Comparison of ENCODE assay signal across 9 cellular contexts in the genomic region with DNA sequence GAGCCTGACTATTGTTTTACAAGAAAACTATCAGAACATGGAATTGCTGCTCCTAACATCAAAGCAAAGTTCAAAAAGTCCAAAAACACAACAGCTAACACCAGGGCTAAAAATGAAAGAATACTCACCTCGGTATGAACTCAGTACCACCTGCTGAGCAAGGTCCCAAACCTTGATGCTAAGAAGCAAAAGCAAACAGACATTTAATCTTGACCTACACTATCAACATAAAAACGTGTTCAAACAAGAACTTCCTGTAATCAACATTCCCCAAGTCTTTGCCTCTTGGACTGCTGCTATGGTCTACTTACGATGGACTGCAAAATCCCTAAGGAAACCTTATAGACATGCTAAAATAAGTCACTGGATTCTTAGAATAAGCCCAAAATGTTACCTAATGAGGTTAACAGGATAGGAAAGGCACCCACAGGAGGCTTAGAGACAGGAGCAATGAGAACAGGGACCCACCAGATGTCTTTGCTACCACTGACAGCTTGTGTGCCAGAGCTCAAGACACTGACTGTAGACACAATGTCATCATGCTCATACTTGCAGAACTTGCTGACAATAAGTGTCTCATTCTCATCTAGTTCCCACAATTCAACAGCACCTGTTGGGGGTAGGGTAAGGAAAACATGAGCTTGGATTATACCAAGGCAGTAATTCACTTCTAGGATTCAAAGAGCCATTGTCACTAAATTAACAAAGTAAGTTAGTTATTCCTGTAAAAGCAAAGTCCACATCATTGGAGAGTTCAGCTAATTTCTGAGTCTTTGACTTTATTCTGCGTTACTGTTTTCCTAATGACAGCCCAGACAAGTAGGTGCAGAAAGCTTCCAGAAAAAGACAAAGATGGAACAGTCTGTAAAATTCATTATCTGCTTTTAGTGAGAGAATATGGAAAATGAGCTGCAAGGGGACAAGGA. TPM values are rescaled to one million over a fixed set of nuclear protein-coding genes. Genes with fewer than 3 reads are reported as not detected.
DNase-seq lines count a peak whose midpoint lies in the region; ATAC-seq and TF ChIP-seq lines count a peak whose summit lies in the region.
"Had no signal": no experiment of that assay in that cellular context is flagged by ENCODE, and none has a peak within 500 bp of the region (broad histone marks: within the 10 kb centered on the region; RNA-seq: fewer than 3 reads in every experiment).

No MANE protein-coding gene starts in this region.

- H3K4me2 ChIP-seq in hepatocyte, result peak overlapping the region; percentile 85

- peak overlapping the region; percentile 40 for H3K4me3 ChIP-seq in hepatocyte

- H3K36me3 ChIP-seq in hepatocyte (replicated peaks; ENCODE audit: insufficient read depth, low read depth), result no peaks in the 10 kb centered on the region

- no peak for TF ChIP-seq CTCF in hepatocyte (IDR thresholded peaks at IDR 0.05; ENCODE audit: poor library complexity)

- no peak overlapping the region for H2AFZ ChIP-seq in hepatocyte

- H3K27ac Mint-ChIP-seq in activated CD4-positive, alpha-beta T cell treated with anti-CD3 and anti-CD28 coated beads, Interleukin-2, amount 10 ng/mL, durations not matched to agents 7 days and 5 days, result peak overlapping the region; percentile 97
- peak overlapping the region; percentile 2 for H3K27ac Mint-ChIP-seq in activated CD8-positive, alpha-beta T cell treated with anti-CD3 and anti-CD28 coated beads, Interleukin-2, amount 10 ng/mL, durations not matched to agents 7 days and 5 days
- H3K27ac Mint-ChIP-seq in stimulated activated effector memory CD8-positive, alpha-beta T cell treated with anti-CD3 and anti-CD28 coated beads, Interleukin-12 subunit alpha, Interleukin-12 subunit beta, amount 100 ng/mL, for 72 hours, result peak overlapping the region; percentile 99

- no peaks in the 10 kb centered on the region for H3K9me3 Mint-ChIP-seq in activated CD4-positive, alpha-beta T cell treated with anti-CD3 and anti-CD28 coated beads, Interleukin-2, amount 10 ng/mL, durations not matched to agents 7 days and 5 days
- no peaks in the 10 kb centered on the region for H3K9me3 Mint-ChIP-seq in activated CD8-positive, alpha-beta T cell treated with anti-CD3 and anti-CD28 coated beads, Interleukin-2, amount 10 ng/mL, durations not matched to agents 7 days and 5 days (ENCODE audit: insufficient read depth)
- no peaks in the 10 kb centered on the region for H3K9me3 Mint-ChIP-seq in stimulated activated effector memory CD8-positive, alpha-beta T cell treated with anti-CD3 and anti-CD28 coated beads, Interleukin-12 subunit alpha, Interleukin-12 subunit beta, amount 100 ng/mL, for 72 hours

- no peak for ATAC-seq in activated CD8-positive, alpha-beta T cell treated with anti-CD3 and anti-CD28 coated beads, Interleukin-2, amount 10 ng/mL, durations not matched to agents 7 days and 5 days
- no peak for ATAC-seq in stimulated activated effector memory CD8-positive, alpha-beta T cell treated with anti-CD3 and anti-CD28 coated beads, Interleukin-12 subunit alpha, Interleukin-12 subunit beta, amount 100 ng/mL, for 72 hours
- ATAC-seq in GM18520 (IDR thresholded peaks at IDR 0.05; ENCODE audit: unreplicated experiment), result no peak

- no peak for DNase-seq in activated CD4-positive, alpha-beta T cell treated with anti-CD3 and anti-CD28 coated beads, Interleukin-2, amount 10 ng/mL, durations not matched to agents 7 days and 5 days
- DNase-seq in activated CD4-positive, alpha-beta T cell treated with anti-CD3 and anti-CD28 coated beads, Interleukin-2, amount 50 U/mL, for 48 hours, result no peak
- DNase-seq in activated CD8-positive, alpha-beta T cell treated with anti-CD3 and anti-CD28 coated beads, Interleukin-2, amount 10 ng/mL, durations not matched to agents 7 days and 5 days, result no peak
- no peak for DNase-seq in hepatocyte (ENCODE audit: low spot score)
- DNase-seq in stimulated activated effector memory CD8-positive, alpha-beta T cell treated with anti-CD3 and anti-CD28 coated beads, Interleukin-12 subunit alpha, Interleukin-12 subunit beta, amount 100 ng/mL, for 72 hours (ENCODE audit: low spot score in 2 of 2), result no peak
- DNase-seq in NCI-H526 (lab: John Stamatoyannopoulos, UW), result no peak
- no peak for DNase-seq in SHP77 (lab: John Stamatoyannopoulos, UW)
- DNase-seq: activated gamma-delta T cell had no signal

- no peaks in the 10 kb centered on the region for H4K20me1 ChIP-seq in hepatocyte (ENCODE audit: insufficient read depth, poor library complexity, severe bottlenecking)

- peaks cover 64% of the 10 kb centered on the region for H3K4me1 Mint-ChIP-seq in activated CD4-positive, alpha-beta T cell treated with anti-CD3 and anti-CD28 coated beads, Interleukin-2, amount 10 ng/mL, durations not matched to agents 7 days and 5 days
- peaks cover 74% of the 10 kb centered on the region for H3K4me1 Mint-ChIP-seq in activated CD8-positive, alpha-beta T cell treated with anti-CD3 and anti-CD28 coated beads, Interleukin-2, amount 10 ng/mL, durations not matched to agents 7 days and 5 days (ENCODE audit: low read depth)
- H3K4me1 Mint-ChIP-seq in stimulated activated effector memory CD8-positive, alpha-beta T cell treated with anti-CD3 and anti-CD28 coated beads, Interleukin-12 subunit alpha, Interleukin-12 subunit beta, amount 100 ng/mL, for 72 hours, result peaks cover 72% of the 10 kb centered on the region

- POLR2A ChIA-PET in activated CD4-positive, alpha-beta T cell treated with anti-CD3 and anti-CD28 coated beads, Interleukin-2, amount 10 ng/mL, durations not matched to agents 7 days and 5 days (lab: Charles Lee), result no interaction called here
- POLR2A ChIA-PET in activated CD8-positive, alpha-beta T cell treated with anti-CD3 and anti-CD28 coated beads, Interleukin-2, amount 10 ng/mL, durations not matched to agents 7 days and 5 days (lab: Charles Lee), result interaction anchor here (0.6 to 2.3 kb wide), 10 partner anchors 9 to 308 kb away, joined by 3 to 11 read pairs (median 4); partner anchors contain the start of gene DDX20

- peak overlapping the region; percentile 82 for H3K27ac ChIP-seq in hepatocyte

- H3K9me3 ChIP-seq in hepatocyte (ENCODE audit: low read depth), result no peaks in the 10 kb centered on the region

- H3K9me2 ChIP-seq in hepatocyte (replicated peaks; ENCODE audit: insufficient read depth), result no peaks in the 10 kb centered on the region

- H3K36me3 Mint-ChIP-seq in activated CD4-positive, alpha-beta T cell treated with anti-CD3 and anti-CD28 coated beads, Interleukin-2, amount 10 ng/mL, durations not matched to agents 7 days and 5 days (ENCODE audit: low read depth), result peaks cover 75% of the 10 kb centered on the region
- H3K36me3 Mint-ChIP-seq in activated CD8-positive, alpha-beta T cell treated with anti-CD3 and anti-CD28 coated beads, Interleukin-2, amount 10 ng/mL, durations not matched to agents 7 days and 5 days (ENCODE audit: low read depth), result peaks cover 84% of the 10 kb centered on the region
- H3K36me3 Mint-ChIP-seq in stimulated activated effector memory CD8-positive, alpha-beta T cell treated with anti-CD3 and anti-CD28 coated beads, Interleukin-12 subunit alpha, Interleukin-12 subunit beta, amount 100 ng/mL, for 72 hours, result peaks cover 89% of the 10 kb centered on the region

- H3K27me3 Mint-ChIP-seq in activated CD4-positive, alpha-beta T cell treated with anti-CD3 and anti-CD28 coated beads, Interleukin-2, amount 10 ng/mL, durations not matched to agents 7 days and 5 days, result no peaks in the 10 kb centered on the region
- H3K27me3 Mint-ChIP-seq in activated CD8-positive, alpha-beta T cell treated with anti-CD3 and anti-CD28 coated beads, Interleukin-2, amount 10 ng/mL, durations not matched to agents 7 days and 5 days (ENCODE audit: low read depth), result no peaks in the 10 kb centered on the region

- WGBS in hepatocyte (ENCODE audit: low lambda C conversion rate, missing lambda C conversion rate), result 54% methylated on average over 4 of the region's 4 CpGs

- CTCF ChIA-PET in activated CD4-positive, alpha-beta T cell treated with anti-CD3 and anti-CD28 coated beads, Interleukin-2, amount 10 ng/mL, durations not matched to agents 7 days and 5 days (lab: Charles Lee), result interaction anchor here (1.2 to 1.9 kb wide), 7 partner anchors 9 to 249 kb away, joined by 3 to 6 read pairs (median 4); no protein-coding TSS in a partner anchor
- CTCF ChIA-PET in activated CD8-positive, alpha-beta T cell treated with anti-CD3 and anti-CD28 coated beads, Interleukin-2, amount 10 ng/mL, durations not matched to agents 7 days and 5 days (lab: Charles Lee), result interaction anchor here (0.9 to 5.2 kb wide), 10 partner anchors 9 to 320 kb away, joined by 3 to 34 read pairs (median 5); no protein-coding TSS in a partner anchor

- H3K4me3 Mint-ChIP-seq in activated CD4-positive, alpha-beta T cell treated with anti-CD3 and anti-CD28 coated beads, Interleukin-2, amount 10 ng/mL, durations not matched to agents 7 days and 5 days, result peak overlapping the region; percentile 100
- H3K4me3 Mint-ChIP-seq in activated CD8-positive, alpha-beta T cell treated with anti-CD3 and anti-CD28 coated beads, Interleukin-2, amount 10 ng/mL, durations not matched to agents 7 days and 5 days, result peak overlapping the region; percentile 100
- H3K4me3 Mint-ChIP-seq in stimulated activated effector memory CD8-positive, alpha-beta T cell treated with anti-CD3 and anti-CD28 coated beads, Interleukin-12 subunit alpha, Interleukin-12 subunit beta, amount 100 ng/mL, for 72 hours, result peak overlapping the region; percentile 99

- H3K79me2 ChIP-seq in hepatocyte, result peaks cover 57% of the 10 kb centered on the region

- H3K4me1 ChIP-seq in hepatocyte (ENCODE audit: insufficient read depth), result peaks cover 10% of the 10 kb centered on the region

- H3K27me3 ChIP-seq in hepatocyte, result no peaks in the 10 kb centered on the region

RNA-seq across cellular contexts. Expression of gene WDR77, which starts 1.8 kb away (rescaled TPM):
- 10 to 100 TPM; 46.1 to 48.6 TPM for total RNA-seq in activated CD4-positive, alpha-beta T cell treated with anti-CD3 and anti-CD28 coated beads, Interleukin-2, amount 10 ng/mL, durations not matched to agents 7 days and 5 days
- total RNA-seq in activated CD8-positive, alpha-beta T cell treated with anti-CD3 and anti-CD28 coated beads, Interleukin-2, amount 10 ng/mL, durations not matched to agents 7 days and 5 days, result 10 to 100 TPM; 54.3 to 57.8 TPM
- total RNA-seq in hepatocyte, result 37.3 and 44.5 TPM in 2 replicates
- 49.2 and 55.3 TPM in 2 replicates for polyA plus RNA-seq in hepatocyte

RNA-seq across cellular contexts. Expression of gene ATP5PB, which starts 2.0 kb away (rescaled TPM):
- total RNA-seq in activated CD4-positive, alpha-beta T cell treated with anti-CD3 and anti-CD28 coated beads, Interleukin-2, amount 10 ng/mL, durations not matched to agents 7 days and 5 days, result 100 to 1,000 TPM; 321 to 348 TPM
- 100 to 1,000 TPM; 396 to 404 TPM for total RNA-seq in activated CD8-positive, alpha-beta T cell treated with anti-CD3 and anti-CD28 coated beads, Interleukin-2, amount 10 ng/mL, durations not matched to agents 7 days and 5 days
- total RNA-seq in hepatocyte, result 291 and 320 TPM in 2 replicates
- 289 and 309 TPM in 2 replicates for polyA plus RNA-seq in hepatocyte

RNA-seq across cellular contexts. Expression of gene OVGP1, which starts 19.7 kb away (rescaled TPM):
- total RNA-seq in activated CD4-positive, alpha-beta T cell treated with anti-CD3 and anti-CD28 coated beads, Interleukin-2, amount 10 ng/mL, durations not matched to agents 7 days and 5 days, result 1 to 10 TPM; 1.6 to 1.7 TPM
- total RNA-seq in activated CD8-positive, alpha-beta T cell treated with anti-CD3 and anti-CD28 coated beads, Interleukin-2, amount 10 ng/mL, durations not matched to agents 7 days and 5 days, result under 1 TPM; 0.74 to 0.99 TPM
- total RNA-seq in hepatocyte, result 4.1 and 8.9 TPM in 2 replicates
- polyA plus RNA-seq in hepatocyte, result 2.5 and 3.7 TPM in 2 replicates

RNA-seq across cellular contexts. Expression of gene C1orf162, which starts 26.6 kb away (rescaled TPM):
- 10 to 100 TPM; 34.5 to 49.8 TPM for total RNA-seq in activated CD4-positive, alpha-beta T cell treated with anti-CD3 and anti-CD28 coated beads, Interleukin-2, amount 10 ng/mL, durations not matched to agents 7 days and 5 days
- total RNA-seq in activated CD8-positive, alpha-beta T cell treated with anti-CD3 and anti-CD28 coated beads, Interleukin-2, amount 10 ng/mL, durations not matched to agents 7 days and 5 days, result 10 to 100 TPM; 40.1 to 42.1 TPM
- 0.72 and 0.90 TPM in 2 replicates for total RNA-seq in hepatocyte
- 0.50 and 0.69 TPM in 2 replicates for polyA plus RNA-seq in hepatocyte

RNA-seq across cellular contexts. Expression of gene ADORA3, which starts 56.2 kb away (rescaled TPM):
- total RNA-seq in activated CD4-positive, alpha-beta T cell treated with anti-CD3 and anti-CD28 coated beads, Interleukin-2, amount 10 ng/mL, durations not matched to agents 7 days and 5 days, result under 1 TPM; 0.15 TPM
- under 1 TPM in 1 of 2 experiments, not detected in 1; 0.18 TPM for total RNA-seq in activated CD8-positive, alpha-beta T cell treated with anti-CD3 and anti-CD28 coated beads, Interleukin-2, amount 10 ng/mL, durations not matched to agents 7 days and 5 days
- total RNA-seq in hepatocyte, result 0.33 and 2.0 TPM in 2 replicates
- polyA plus RNA-seq in hepatocyte, result 0.41 and 0.61 TPM in 2 replicates

Comparison
In these comparisons a context has a peak if more than half of its experiments do, and no peak if none do; other contexts are left out.
1. H3K27ac Mint-ChIP-seq: peak in every context shown above with its lines; median percentile 99 in stimulated activated effector memory CD8-positive, alpha-beta T cell treated with anti-CD3 and anti-CD28 coated beads, Interleukin-12 subunit alpha, Interleukin-12 subunit beta, amount 100 ng/mL, for 72 hours; 97 in activated CD4-positive, alpha-beta T cell treated with anti-CD3 and anti-CD28 coated beads, Interleukin-2, amount 10 ng/mL, durations not matched to agents 7 days and 5 days; 2 in activated CD8-positive, alpha-beta T cell treated with anti-CD3 and anti-CD28 coated beads, Interleukin-2, amount 10 ng/mL, durations not matched to agents 7 days and 5 days.